17 cellular contexts compared by ENCODE assay signal in genomic region chr1:58804853-58805252, GRCh38. TPM values are rescaled to one million over a fixed set of nuclear protein-coding genes. Genes with fewer than 3 reads are reported as not detected.
DNase-seq lines count a peak whose midpoint lies in the region; ATAC-seq, FAIRE-seq and TF ChIP-seq lines count a peak whose summit lies in the region.
"Had no signal": no experiment of that assay in that cellular context is flagged by ENCODE, and none has a peak within 500 bp of the region (broad histone marks: within the 10 kb centered on the region; RNA-seq: fewer than 3 reads in every experiment).

No MANE protein-coding gene starts in this region.

- no peaks in the 10 kb centered on the region for H3K9me2 ChIP-seq in OCI-LY7 (ENCODE audit: insufficient read depth, low read length)

- TF ChIP-seq POLR2A in K562 (conservative IDR thresholded peaks at IDR 0.05) (no peak), suprapubic skin (IDR thresholded peaks at IDR 0.05) (no peak)

- no peaks in the 10 kb centered on the region for H3K27me3 ChIP-seq in K562 (ENCODE audit: control insufficient read depth in 2 of 2, insufficient read depth in 2 of 2, low read length in 2 of 2)
- no peaks in the 10 kb centered on the region for H3K27me3 ChIP-seq in suprapubic skin

- no peak for FAIRE-seq in K562 (lab: Jason Lieb, UNC)
- FAIRE-seq: frontal cortex, TTC549 had no signal

- no peak for TF ChIP-seq RAD21 in K562 (CRISPR knock-in tag; conservative IDR thresholded peaks at IDR 0.05 in 1 of 2, IDR thresholded peaks at IDR 0.05 in 1 of 2)

- WGBS in K562 (ENCODE audit: insufficient coverage, low coverage, missing lambda C conversion rate): 0% methylated on average over 1 of the region's 1 CpG
- 86% methylated on average over 1 of the region's 1 CpG for WGBS in suprapubic skin

- H3K4me1 ChIP-seq in K562 (replicated peaks in 1 of 2; ENCODE audit: control insufficient read depth in 2 of 2, insufficient read depth in 2 of 2, low read length in 2 of 2): no peaks in the 10 kb centered on the region; a peak in 1 of 5 replicates
- peaks cover 20% of the 10 kb centered on the region for H3K4me1 ChIP-seq in OCI-LY7 (ENCODE audit: insufficient read depth, low read length, poor library complexity, severe bottlenecking)
- peaks cover 24% of the 10 kb centered on the region for H3K4me1 ChIP-seq in suprapubic skin

- POLR2A ChIA-PET in K562 (lab: Yijun Ruan, JAX) (no interaction called here), OCI-LY7 (lab: Charles Lee) (no interaction called here)

- in situ Hi-C loops in K562 (cut with MboI): no loop called here

- H4K20me1 ChIP-seq in K562 (replicated peaks; ENCODE audit: control insufficient read depth, insufficient read depth, low read length): no peaks in the 10 kb centered on the region
- H4K20me1 ChIP-seq in OCI-LY7 (ENCODE audit: insufficient read depth, low read length): no peaks in the 10 kb centered on the region

- H3K79me2 ChIP-seq in K562 (ENCODE audit: control insufficient read depth, insufficient read depth, low read length): no peaks in the 10 kb centered on the region
- no peaks in the 10 kb centered on the region for H3K79me2 ChIP-seq in OCI-LY7 (ENCODE audit: insufficient read depth, low read depth, low read length)

- intact Hi-C loops in K562 (cut with micrococcal nuclease): no loop called here
- intact Hi-C loops in OCI-LY7 (cut with micrococcal nuclease; ENCODE audit: unreplicated experiment): no loop called here

- H3K9me3 ChIP-seq in K562 (replicated peaks; ENCODE audit: control insufficient read depth, insufficient read depth, low read depth, low read length): no peaks in the 10 kb centered on the region
- no peaks in the 10 kb centered on the region for H3K9me3 ChIP-seq in OCI-LY7 (ENCODE audit: low read length)
- H3K9me3 ChIP-seq in suprapubic skin: no peaks in the 10 kb centered on the region

- ATAC-seq in K562: peak; percentile 62
- ATAC-seq in GM18517 (IDR thresholded peaks at IDR 0.05; ENCODE audit: unreplicated experiment): no peak
- ATAC-seq: activated CD8-positive, alpha-beta T cell treated with anti-CD3 and anti-CD28 coated beads for 36 hours; activated T-helper 17 cell treated with anti-CD3 and anti-CD28 coated beads, Interleukin-2, amount 50 U/mL, for 72 hours had no signal

- DNase-seq in LoVo (ENCODE audit: low spot score) (peak; percentile 51), K562 (ENCODE audit: extremely low read depth in 1 of 4, low spot score in 3 of 4) (no peak), nephron progenitor cell (no peak), OCI-LY7 (ENCODE audit: low spot score) (no peak), suprapubic skin (ENCODE audit: low spot score in 2 of 2) (no peak)
- DNase-seq: activated CD8-positive, alpha-beta T cell treated with anti-CD3 and anti-CD28 coated beads for 36 hours; amygdala; GM23248; NCI-H2171 had no signal

- H3K27me3 Mint-ChIP-seq in nephron progenitor cell (ENCODE audit: low read depth, poor library complexity): no peaks in the 10 kb centered on the region
- H3K27me3 Mint-ChIP-seq: activated CD8-positive, alpha-beta T cell treated with anti-CD3 and anti-CD28 coated beads for 36 hours; activated T-helper 17 cell treated with anti-CD3 and anti-CD28 coated beads, Interleukin-2, amount 50 U/mL, for 72 hours had no signal

- no peaks in the 10 kb centered on the region for H3K36me3 Mint-ChIP-seq in nephron progenitor cell (ENCODE audit: low read depth)

- no peak overlapping the region for H3K4me3 Mint-ChIP-seq in nephron progenitor cell
- H3K4me3 Mint-ChIP-seq: activated CD8-positive, alpha-beta T cell treated with anti-CD3 and anti-CD28 coated beads for 36 hours; activated T-helper 17 cell treated with anti-CD3 and anti-CD28 coated beads, Interleukin-2, amount 50 U/mL, for 72 hours; nephron had no signal

- no peaks in the 10 kb centered on the region for H3K9me1 ChIP-seq in K562 (ENCODE audit: control insufficient read depth, insufficient read depth, low read length)

- no peaks in the 10 kb centered on the region for H3K9me3 Mint-ChIP-seq in nephron progenitor cell
- H3K9me3 Mint-ChIP-seq: activated CD8-positive, alpha-beta T cell treated with anti-CD3 and anti-CD28 coated beads for 36 hours; activated T-helper 17 cell treated with anti-CD3 and anti-CD28 coated beads, Interleukin-2, amount 50 U/mL, for 72 hours; nephron had no signal

- H2AFZ ChIP-seq in K562 (ENCODE audit: low read depth, low read length): 0 out of 2 replicates have a peak overlapping the region, but pooled peaks have one; percentile 4
- no peak overlapping the region; the same call in 1 of the 2 replicates for H2AFZ ChIP-seq in OCI-LY7 (ENCODE audit: low read length)
- H2AFZ ChIP-seq: GM23248 had no signal

- peak overlapping the region; percentile 1 for H3K27ac Mint-ChIP-seq in nephron progenitor cell
- H3K27ac Mint-ChIP-seq: activated CD8-positive, alpha-beta T cell treated with anti-CD3 and anti-CD28 coated beads for 36 hours; activated T-helper 17 cell treated with anti-CD3 and anti-CD28 coated beads, Interleukin-2, amount 50 U/mL, for 72 hours; nephron had no signal

- no peak for TF ChIP-seq EP300 in K562 (IDR thresholded peaks at IDR 0.05; ENCODE audit: low read length)
- no peak for TF ChIP-seq EP300 in suprapubic skin (IDR thresholded peaks at IDR 0.05)

- H3K4me2 ChIP-seq in K562 (ENCODE audit: insufficient read depth, low read length) (no peak overlapping the region), OCI-LY7 (ENCODE audit: low read length) (no peak overlapping the region)

- H3K27ac ChIP-seq in K562 (ENCODE audit: extremely low read depth, low read depth, low read length) (no peak overlapping the region), OCI-LY7 (ENCODE audit: low read depth, low read length, poor library complexity, severe bottlenecking) (no peak overlapping the region), suprapubic skin (no peak overlapping the region)
- H3K27ac ChIP-seq: GM23248, SK-N-MC had no signal

- H3K9ac ChIP-seq in K562 (ENCODE audit: insufficient read depth in 1 of 2, low read depth in 2 of 2, low read length in 2 of 2): no peak overlapping the region
- H3K9ac ChIP-seq: GM23248 had no signal

- H3K36me3 ChIP-seq in K562 (ENCODE audit: control insufficient read depth, insufficient read depth, low read length) (no peaks in the 10 kb centered on the region), OCI-LY7 (ENCODE audit: insufficient read depth, low read length) (no peaks in the 10 kb centered on the region), suprapubic skin (no peaks in the 10 kb centered on the region)

- CTCF ChIA-PET in K562 (lab: Yijun Ruan, JAX; ENCODE audit: low intra/inter-chr PET ratio): no interaction called here
- CTCF ChIA-PET in OCI-LY7 (lab: Charles Lee; ENCODE audit: unreplicated experiment): no interaction called here

- peaks cover 24% of the 10 kb centered on the region for H3K4me1 Mint-ChIP-seq in nephron progenitor cell

- BruUV-seq in K562 (replicated peaks; lab: Mats Ljungman, UMichigan) (no TSS peak), OCI-LY7 (replicated peaks; lab: Mats Ljungman, UMichigan) (no TSS peak)

- TF ChIP-seq CTCF in GM12873 (IDR thresholded peaks at IDR 0.05; ENCODE audit: insufficient read depth, low read depth, low read length, missing control alignments): peak; percentile 3
- TF ChIP-seq CTCF in K562 (IDR thresholded peaks at IDR 0.05 in 2 of 3, conservative IDR thresholded peaks at IDR 0.05 in 1 of 3; ENCODE audit: insufficient read depth in 2 of 3, low read depth in 1 of 3, low read length in 3 of 3): no peak
- TF ChIP-seq CTCF in nephron progenitor cell (IDR thresholded peaks at IDR 0.05): no peak
- TF ChIP-seq CTCF in OCI-LY7 (conservative IDR thresholded peaks at IDR 0.05; ENCODE audit: low read length): no peak
- TF ChIP-seq CTCF in suprapubic skin (IDR thresholded peaks at IDR 0.05): no peak

- H3K4me3 ChIP-seq in K562 (no peak overlapping the region), OCI-LY7 (ENCODE audit: low read depth, low read length, poor library complexity, severe bottlenecking) (no peak overlapping the region), suprapubic skin (no peak overlapping the region)
- H3K4me3 ChIP-seq: GM23248, lung, SK-N-MC had no signal

TF ChIP-seq in K562, 482 proteins besides CTCF, POLR2A, EP300 and RAD21 (continues in another document):
- TF ChIP-seq ZNF347 (CRISPR knock-in tag; IDR thresholded peaks at IDR 0.05; ENCODE audit: low read depth) (no peak), MTA1 (IDR thresholded peaks at IDR 0.05; ENCODE audit: borderline replicate concordance) (no peak), U2AF1 (optimal IDR thresholded peaks at IDR 0.05; ENCODE audit: low read depth, low read length) (no peak), MYNN (IDR thresholded peaks at IDR 0.05) (no peak), MYNN (CRISPR knock-in tag; IDR thresholded peaks at IDR 0.05) (no peak), HNRNPUL1 (IDR thresholded peaks at IDR 0.05; ENCODE audit: low read length) (no peak), TRIM24 (IDR thresholded peaks at IDR 0.05) (no peak)

RNA-seq across cellular contexts. Expression of gene JUN, which starts 21.0 kb away (rescaled TPM):
- total RNA-seq in K562 (2011; cell fraction: chromatin; rRNA removed; ENCODE audit: low replicate concordance): 8.9 and 23.5 TPM in 2 replicates
- total RNA-seq in K562 (2011; cell fraction: nucleolus; rRNA removed): 30.7 and 36.9 TPM in 2 replicates
- total RNA-seq in K562 (2011; cell fraction: nucleoplasm; rRNA removed): 14.8 and 18.0 TPM in 2 replicates
- total RNA-seq in K562 (2014; rRNA removed) (23.4 and 24.4 TPM in 2 replicates), K562 (2014; rRNA removed; fragmentation: Illumina TruSeq; extraction: Trizol) (3.4 and 3.8 TPM in 2 replicates), K562 (2015; rRNA removed; fragmentation: Illumina TruSeq; extraction: Trizol) (3.6 and 4.0 TPM in 2 replicates), K562 (2021) (19.7 and 24.0 TPM in 2 replicates), OCI-LY7 (2022) (4.2 and 5.3 TPM in 2 replicates), suprapubic skin (100 to 1,000 TPM; 137 to 458 (median 151) TPM)
- polyA plus RNA-seq in K562 (2011; rRNA removed) (4.0 and 9.1 TPM in 2 replicates), K562 (2014; fragmentation: Illumina TruSeq; extraction: Trizol) (5.9 and 7.6 TPM in 2 replicates), K562 (2014; fragmentation: Nextera tagmentation; extraction: Ambion mirVana) (under 1 TPM; 0.32 TPM), K562 (2014; rRNA removed) (16.4 and 20.1 TPM in 2 replicates)
- polyA plus RNA-seq in K562 (2011; cell fraction: cytosol; rRNA removed): 8.2 and 13.9 TPM in 2 replicates
- polyA plus RNA-seq in K562 (2011; cell fraction: nucleus; rRNA removed): 10.6 and 11.1 TPM in 2 replicates
- polyA plus RNA-seq in K562 (2012): 14.2 and 22.4 TPM in 2 replicates
- polyA minus RNA-seq in K562 (2011; rRNA and poly(A)+ RNA removed): 4.5 and 6.3 TPM in 2 replicates
- 9.5 and 12.7 TPM in 2 replicates for polyA minus RNA-seq in K562 (2011; cell fraction: cytosol; rRNA and poly(A)+ RNA removed)
- 19.7 and 31.5 TPM in 2 replicates for polyA minus RNA-seq in K562 (2011; cell fraction: nucleus; rRNA and poly(A)+ RNA removed)
- 7.7 and 8.1 TPM in 2 replicates for total RNA-seq in OCI-LY7 (2014; rRNA removed; shearing (Covaris generic))
